ENCODE assay signal across 25 cellular contexts in the genomic region with DNA sequence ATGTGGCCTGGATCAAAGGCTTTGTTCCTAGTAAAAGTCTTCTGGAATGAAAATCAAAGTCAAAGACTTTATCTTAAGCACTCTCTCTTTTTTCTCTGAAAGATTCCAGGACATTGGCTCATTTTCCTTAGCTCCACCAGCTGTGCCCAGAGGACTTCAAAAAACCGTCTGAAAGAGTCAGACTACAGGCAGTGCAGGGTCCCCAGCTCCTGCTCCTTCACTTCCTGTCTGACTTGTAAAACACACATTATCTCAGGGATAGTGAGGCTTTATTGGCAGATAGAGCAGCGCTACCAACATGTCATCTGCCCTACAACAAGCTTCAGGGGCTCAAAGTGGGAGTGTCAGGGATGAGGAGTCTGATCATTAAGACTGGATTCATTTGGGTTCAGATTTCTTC.
A peak's percentile ranks its signal among the peaks of the same experiment; 100 is the strongest.
DNase-seq lines count a peak whose midpoint lies in the region; ATAC-seq and TF ChIP-seq lines count a peak whose summit lies in the region.
"Had no signal": no experiment of that assay in that cellular context is flagged by ENCODE, and none has a peak within 500 bp of the region (broad histone marks: within the 10 kb centered on the region; RNA-seq: fewer than 3 reads in every experiment).

No MANE protein-coding gene starts in this region.

- H3K23ac ChIP-seq in IMR-90 (ENCODE audit: low read depth, low read length) = no peak overlapping the region

- TF ChIP-seq POLR2A in IMR-90 (IDR thresholded peaks at IDR 0.05; ENCODE audit: low read depth, low read length) = no peak

- H3K27me3 ChIP-seq in IMR-90 (ENCODE audit: control insufficient read depth, insufficient read depth, low read length) = peaks cover 34% of the 10 kb centered on the region
- H3K27me3 ChIP-seq in hepatocyte = no peaks in the 10 kb centered on the region
- no peaks in the 10 kb centered on the region for H3K27me3 ChIP-seq in skeletal muscle tissue (ENCODE audit: control insufficient read depth in 3 of 3, insufficient read depth in 3 of 3, low read length in 3 of 3)
- H3K27me3 ChIP-seq: body of pancreas, left lung had no signal

- H3K4me1 ChIP-seq in IMR-90 (ENCODE audit: control insufficient read depth, insufficient read depth, low read length) (peaks cover 5% of the 10 kb centered on the region; the same call in 1 of the 2 replicates), hepatocyte (ENCODE audit: insufficient read depth) (peaks cover 6% of the 10 kb centered on the region), skeletal muscle tissue (ENCODE audit: control insufficient read depth in 3 of 3, insufficient read depth in 3 of 3, low read length in 3 of 3) (peaks cover 27 to 54% (median 35%) of the 10 kb centered on the region in 3 donors)
- H3K4me1 ChIP-seq: body of pancreas had no signal

- no peak overlapping the region for H3K14ac ChIP-seq in IMR-90 (replicated peaks; ENCODE audit: low read depth, low read length)

- no peak overlapping the region for H2BK15ac ChIP-seq in IMR-90 (ENCODE audit: low read depth, low read length)

- no peak overlapping the region for H2AK9ac ChIP-seq in IMR-90 (replicated peaks; ENCODE audit: low read depth, low read length, poor library complexity)

- H3K27ac ChIP-seq in IMR-90 (ENCODE audit: insufficient read depth, low read length) (no peak overlapping the region), hepatocyte (no peak overlapping the region), skeletal muscle tissue (ENCODE audit: low read depth, low read length) (peak overlapping the region; percentile 94)
- H3K27ac ChIP-seq: body of pancreas, KMS-11, left lung, SK-N-MC had no signal

- no peak overlapping the region for H4K91ac ChIP-seq in IMR-90 (ENCODE audit: insufficient read depth, low read depth, low read length)

- no peaks in the 10 kb centered on the region for H3K9me1 ChIP-seq in IMR-90 (ENCODE audit: insufficient read depth, low read length)

- no peak overlapping the region for H3K4ac ChIP-seq in IMR-90 (ENCODE audit: low read depth, low read length)

- H3K9me3 ChIP-seq in IMR-90 (ENCODE audit: control insufficient read depth, insufficient read depth, low read length) = no peaks in the 10 kb centered on the region
- no peaks in the 10 kb centered on the region for H3K9me3 ChIP-seq in hepatocyte (ENCODE audit: low read depth)
- no peaks in the 10 kb centered on the region for H3K9me3 ChIP-seq in skeletal muscle tissue (ENCODE audit: control insufficient read depth in 3 of 3, low read length in 3 of 3)
- H3K9me3 ChIP-seq: body of pancreas, left lung had no signal

- DNase-seq in IMR-90 (no peak), astrocyte of the hippocampus (ENCODE audit: low read depth, low spot score) (peak; percentile 11), hepatocyte (ENCODE audit: low spot score) (peak; percentile 14), NCI-H526 treated with DMSO at 0.1 percent for 48 hours (lab: John Stamatoyannopoulos, UW) (no peak), DMS153 treated with DMSO at 0.1 percent for 48 hours (lab: John Stamatoyannopoulos, UW; ENCODE audit: unreplicated experiment) (no peak), GM20000 (ENCODE audit: low spot score) (no peak)
- DNase-seq: ACHN; activated CD4-positive, alpha-beta T cell treated with anti-CD3 and anti-CD28 coated beads for 1 hour; activated effector memory CD4-positive, alpha-beta T cell treated with anti-CD3 and anti-CD28 coated beads, Interleukin-2, amount 50 U/mL, for 16 hours; activated naive CD8-positive, alpha-beta T cell treated with anti-CD3 and anti-CD28 coated beads, Interleukin-2, amount 10 ng/mL, durations not matched to agents 7 days and 5 days; body of pancreas; DMS153; effector CD8-positive, alpha-beta T cell; foreskin melanocyte; left lung; naive B cell; NCI-H1417 treated with DMSO at 0.1 percent for 48 hours; NCI-H226; NCI-H82; occipital lobe; stimulated activated naive CD8-positive, alpha-beta T cell treated with anti-CD3 and anti-CD28 coated beads, Interleukin-15, Interleukin-2, amounts not matched to agents 100 U/mL and 50 U/mL, for 24 hours had no signal

- TF ChIP-seq RAD21 in IMR-90 (IDR thresholded peaks at IDR 0.05; ENCODE audit: low read length) = no peak

- no CpG with 5 or more reads among the region's 2 CpGs for WGBS in IMR-90 (ENCODE audit: extremely low coverage in 2 of 2, insufficient read length in 1 of 2), 2 experiments
- 44% methylated on average over 2 of the region's 2 CpGs for WGBS in hepatocyte (ENCODE audit: low lambda C conversion rate, missing lambda C conversion rate)

- H3K79me1 ChIP-seq in IMR-90 (ENCODE audit: low read depth in 1 of 2, low read length in 2 of 2) = no peaks in the 10 kb centered on the region

- no TSS peak for BruUV-seq in IMR-90 (replicated peaks; lab: Mats Ljungman, UMichigan)

- intact Hi-C loops in IMR-90 (cut with micrococcal nuclease) = loop anchor here (10.0 kb wide), 1 partner anchor 208 kb away; the partner anchor contains the start of gene GREB1L

- H4K5ac ChIP-seq in IMR-90 (ENCODE audit: low read depth, low read length) = no peak overlapping the region

- H4K20me1 ChIP-seq in IMR-90 (ENCODE audit: insufficient read depth, low read length) = no peaks in the 10 kb centered on the region
- H4K20me1 ChIP-seq in hepatocyte (ENCODE audit: insufficient read depth, poor library complexity, severe bottlenecking) = no peaks in the 10 kb centered on the region

- no peak for TF ChIP-seq CTCF in IMR-90 (conservative IDR thresholded peaks at IDR 0.05; ENCODE audit: low read depth, low read length)
- no peak for TF ChIP-seq CTCF in hepatocyte (IDR thresholded peaks at IDR 0.05; ENCODE audit: poor library complexity)
- no peak for TF ChIP-seq CTCF in GM20000 (IDR thresholded peaks at IDR 0.05; ENCODE audit: extremely low read depth, missing control alignments)

- H3K36me3 ChIP-seq in IMR-90 (ENCODE audit: control insufficient read depth, insufficient read depth, low read length) = no peaks in the 10 kb centered on the region
- no peaks in the 10 kb centered on the region for H3K36me3 ChIP-seq in hepatocyte (replicated peaks; ENCODE audit: insufficient read depth, low read depth)
- H3K36me3 ChIP-seq in skeletal muscle tissue (ENCODE audit: control insufficient read depth in 3 of 3, insufficient read depth in 3 of 3, low read length in 3 of 3) = no peaks in the 10 kb centered on the region
- H3K36me3 ChIP-seq: left lung had no signal

- CTCF ChIA-PET in IMR-90 (lab: Yijun Ruan, JAX) = interaction anchor here (1.3 to 1.4 kb wide), 2 partner anchors 37 to 257 kb away, joined by 5 read pairs; no protein-coding TSS in a partner anchor

- no peak overlapping the region for H2BK5ac ChIP-seq in IMR-90 (ENCODE audit: low read depth, low read length, poor library complexity, severe bottlenecking)

- H4K8ac ChIP-seq in IMR-90 (ENCODE audit: low read depth in 2 of 2, low read length in 2 of 2) = no peak overlapping the region

- H3K18ac ChIP-seq in IMR-90 (ENCODE audit: low read depth, low read length) = no peak overlapping the region

- no peak overlapping the region for H2BK20ac ChIP-seq in IMR-90 (ENCODE audit: low read depth, low read length)

- in situ Hi-C loops in IMR-90 (cut with MboI; ENCODE audit: low sequenced_read_pairs) = no loop called here

- peak; percentile 40 for ATAC-seq in IMR-90 (ENCODE audit: low read depth)
- ATAC-seq: body of pancreas; HCT116; left lung; stimulated activated naive CD8-positive, alpha-beta T cell treated with anti-CD3 and anti-CD28 coated beads, Interleukin-15, Interleukin-2, amounts not matched to agents 100 U/mL and 50 U/mL, for 24 hours had no signal

- no peak overlapping the region for H3K56ac ChIP-seq in IMR-90 (ENCODE audit: extremely low read depth, insufficient read depth, low read length)

- H2BK120ac ChIP-seq in IMR-90 (ENCODE audit: low read depth, low read length) = no peak overlapping the region

- no peak overlapping the region for H3K9ac ChIP-seq in IMR-90 (ENCODE audit: low read depth, low read length)
- H3K9ac ChIP-seq in skeletal muscle tissue (ENCODE audit: low read depth in 1 of 3, low read length in 3 of 3) = peak overlapping the region; percentile 20 to 81 (median 52)
- H3K9ac ChIP-seq: KMS-11 had no signal

- dilution Hi-C loops in IMR-90 (cut with HindIII; ENCODE audit: low sequenced_read_pairs, unreplicated experiment) = no loop called here

- H3K9me2 ChIP-seq in hepatocyte (replicated peaks; ENCODE audit: insufficient read depth) = no peaks in the 10 kb centered on the region

- H2AK5ac ChIP-seq in IMR-90 (ENCODE audit: low read depth, low read length) = no peak overlapping the region

- POLR2A ChIA-PET in IMR-90 (lab: Charles Lee; ENCODE audit: unreplicated experiment) = no interaction called here

- H3K4me3 ChIP-seq in IMR-90 (ENCODE audit: insufficient read depth, low read depth, low read length) (no peak overlapping the region), hepatocyte (no peak overlapping the region), skeletal muscle tissue (ENCODE audit: low read length in 3 of 3) (no peak overlapping the region)
- H3K4me3 ChIP-seq: body of pancreas, left lung, SK-N-MC had no signal

- H2AFZ ChIP-seq in IMR-90 (replicated peaks; ENCODE audit: low read length, poor library complexity) (no peak overlapping the region), hepatocyte (no peak overlapping the region)

- H3K4me2 ChIP-seq in IMR-90 (ENCODE audit: low read depth, low read length) (no peak overlapping the region), hepatocyte (peak overlapping the region; percentile 8)
- H3K4me2 ChIP-seq: KMS-11 had no signal

- no peaks in the 10 kb centered on the region for H3K79me2 ChIP-seq in hepatocyte

TF ChIP-seq in IMR-90, 13 proteins besides CTCF, POLR2A, EP300 and RAD21:
- TF ChIP-seq FOS (IDR thresholded peaks at IDR 0.05; ENCODE audit: low read depth, low read length) (no peak), CEBPB (IDR thresholded peaks at IDR 0.05; ENCODE audit: low read depth, low read length) (no peak), RFX5 (IDR thresholded peaks at IDR 0.05; ENCODE audit: low read depth, low read length) (no peak), BHLHE40 (IDR thresholded peaks at IDR 0.05; ENCODE audit: low read depth, low read length) (no peak), MAFK (IDR thresholded peaks at IDR 0.05; ENCODE audit: low read depth, low read length) (no peak), SMC3 (IDR thresholded peaks at IDR 0.05; ENCODE audit: low read depth, low read length) (no peak)
- TF ChIP-seq, protein P1, sequence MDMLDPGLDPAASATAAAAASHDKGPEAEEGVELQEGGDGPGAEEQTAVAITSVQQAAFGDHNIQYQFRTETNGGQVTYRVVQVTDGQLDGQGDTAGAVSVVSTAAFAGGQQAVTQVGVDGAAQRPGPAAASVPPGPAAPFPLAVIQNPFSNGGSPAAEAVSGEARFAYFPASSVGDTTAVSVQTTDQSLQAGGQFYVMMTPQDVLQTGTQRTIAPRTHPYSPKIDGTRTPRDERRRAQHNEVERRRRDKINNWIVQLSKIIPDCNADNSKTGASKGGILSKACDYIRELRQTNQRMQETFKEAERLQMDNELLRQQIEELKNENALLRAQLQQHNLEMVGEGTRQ (IDR thresholded peaks at IDR 0.05; ENCODE audit: low read depth, low read length) = no peak

Comparison
In these comparisons a context has a peak if more than half of its experiments do, and no peak if none do; other contexts are left out.
1. DNase-seq: peak in astrocyte of the hippocampus (single experiment) and hepatocyte (single experiment); none in IMR-90 (single experiment), NCI-H526 treated with DMSO at 0.1 percent for 48 hours (single experiment), DMS153 treated with DMSO at 0.1 percent for 48 hours (single experiment) and GM20000 (single experiment).